ENCODE assay signal across 13 cellular contexts in genomic region chr7:21966271-21966670, GRCh38. TPM values are rescaled to one million over a fixed set of nuclear protein-coding genes. Genes with fewer than 3 reads are reported as not detected.
DNase-seq lines count a peak whose midpoint lies in the region; ATAC-seq and TF ChIP-seq lines count a peak whose summit lies in the region.
"Had no signal": no experiment of that assay in that cellular context is flagged by ENCODE, and none has a peak within 500 bp of the region (broad histone marks: within the 10 kb centered on the region; RNA-seq: fewer than 3 reads in every experiment).

No MANE protein-coding gene starts in this region.

- H3K4me1 Mint-ChIP-seq in osteocyte (ENCODE audit: unreplicated experiment) (peaks cover 5% of the 10 kb centered on the region), endothelial cell (ENCODE audit: unreplicated experiment) (no peaks in the 10 kb centered on the region)
- H3K4me1 Mint-ChIP-seq: nephron had no signal

- no peak overlapping the region for H3K27ac Mint-ChIP-seq in osteocyte (ENCODE audit: unreplicated experiment)
- no peak overlapping the region for H3K27ac Mint-ChIP-seq in endothelial cell (ENCODE audit: unreplicated experiment)
- H3K27ac Mint-ChIP-seq: activated CD8-positive, alpha-beta T cell treated with anti-CD3 and anti-CD28 coated beads for 36 hours; nephron had no signal

- H3K36me3 Mint-ChIP-seq in osteocyte (ENCODE audit: unreplicated experiment), result no peaks in the 10 kb centered on the region
- no peaks in the 10 kb centered on the region for H3K36me3 Mint-ChIP-seq in endothelial cell (ENCODE audit: low read depth, unreplicated experiment)

- H3K27me3 Mint-ChIP-seq in osteocyte (ENCODE audit: unreplicated experiment), result no peaks in the 10 kb centered on the region
- H3K27me3 Mint-ChIP-seq in endothelial cell (ENCODE audit: unreplicated experiment), result no peaks in the 10 kb centered on the region

- TF ChIP-seq CTCF in GM06990 (IDR thresholded peaks at IDR 0.05; ENCODE audit: insufficient read depth, low read length, poor library complexity, severe bottlenecking) (no peak), osteocyte (IDR thresholded peaks at IDR 0.05) (no peak), endothelial cell (IDR thresholded peaks at IDR 0.05; ENCODE audit: unreplicated experiment) (no peak)

- DNase-seq in GM06990 (ENCODE audit: extremely low read depth, insufficient read length), result peak; percentile 61
- no peak for DNase-seq in activated naive CD4-positive, alpha-beta T cell treated with anti-CD3 and anti-CD28 coated beads, Interleukin-2, amount 50 U/mL, for 16 hours
- DNase-seq in osteocyte (ENCODE audit: extremely low spot score, unreplicated experiment), result no peak
- DNase-seq in endothelial cell (ENCODE audit: low spot score), result no peak
- DNase-seq in COR-L47 (lab: John Stamatoyannopoulos, UW), result no peak
- DNase-seq: activated CD8-positive, alpha-beta T cell treated with anti-CD3 and anti-CD28 coated beads for 36 hours; amniotic stem cell; NCI-H2227 treated with DMSO at 0.1 percent for 48 hours; substantia nigra had no signal

- ATAC-seq in GM19324 (IDR thresholded peaks at IDR 0.05; ENCODE audit: low FRiP score, unreplicated experiment), result peak; percentile 73
- peak; percentile 76 for ATAC-seq in HG02763 (IDR thresholded peaks at IDR 0.05; ENCODE audit: unreplicated experiment)
- peak; percentile 93 for ATAC-seq in HG03520 (IDR thresholded peaks at IDR 0.05; ENCODE audit: unreplicated experiment)
- ATAC-seq: activated CD8-positive, alpha-beta T cell treated with anti-CD3 and anti-CD28 coated beads for 36 hours had no signal

- no peak overlapping the region for H3K4me3 Mint-ChIP-seq in osteocyte (ENCODE audit: unreplicated experiment)
- H3K4me3 Mint-ChIP-seq in endothelial cell (ENCODE audit: unreplicated experiment), result no peak overlapping the region
- H3K4me3 Mint-ChIP-seq: activated CD8-positive, alpha-beta T cell treated with anti-CD3 and anti-CD28 coated beads for 36 hours; nephron had no signal

- no peaks in the 10 kb centered on the region for H3K9me3 Mint-ChIP-seq in osteocyte (ENCODE audit: unreplicated experiment)
- no peaks in the 10 kb centered on the region for H3K9me3 Mint-ChIP-seq in endothelial cell (ENCODE audit: unreplicated experiment)
- H3K9me3 Mint-ChIP-seq: activated CD8-positive, alpha-beta T cell treated with anti-CD3 and anti-CD28 coated beads for 36 hours; nephron had no signal

- no peaks in the 10 kb centered on the region for H3K27me3 ChIP-seq in GM06990 (replicated peaks; ENCODE audit: control insufficient read depth, insufficient read depth, low read length)

- no peak overlapping the region for H3K4me3 ChIP-seq in GM06990 (replicated peaks; ENCODE audit: low read depth, low read length)

- no peaks in the 10 kb centered on the region for H3K36me3 ChIP-seq in GM06990 (ENCODE audit: control insufficient read depth, insufficient read depth, low read length)

RNA-seq across cellular contexts. Expression of gene CDCA7L, which starts 20.6 kb away (rescaled TPM):
- total RNA-seq in osteocyte (23.8 and 26.3 TPM in 2 replicates), endothelial cell (ENCODE audit: unreplicated experiment) (40.7 TPM)
